Comparison of ENCODE assay signal across 25 cellular contexts in the genomic region with DNA sequence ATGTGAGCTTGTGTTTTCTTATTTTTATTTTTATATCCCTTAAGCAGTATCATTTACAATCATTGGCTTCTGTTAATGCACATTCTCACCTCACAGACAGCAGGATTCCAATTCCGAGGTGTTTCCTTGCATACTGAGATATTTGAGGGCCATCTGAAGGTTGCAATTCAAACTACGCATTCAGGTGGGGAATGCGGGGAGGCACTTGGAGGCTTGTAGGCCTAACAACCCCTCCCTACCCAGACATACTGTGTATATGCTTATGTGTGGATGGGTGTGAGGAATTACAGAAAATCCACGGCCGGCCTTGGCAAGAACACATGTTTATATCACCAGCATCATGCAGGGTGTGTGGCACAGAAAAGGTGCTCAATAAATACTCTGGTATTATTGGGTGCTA. TPM values are rescaled to one million over a fixed set of nuclear protein-coding genes. Genes with fewer than 3 reads are reported as not detected.
DNase-seq lines count a peak whose midpoint lies in the region; ATAC-seq and TF ChIP-seq lines count a peak whose summit lies in the region.
"Had no signal": no experiment of that assay in that cellular context is flagged by ENCODE, and none has a peak within 500 bp of the region (broad histone marks: within the 10 kb centered on the region; RNA-seq: fewer than 3 reads in every experiment).

No MANE protein-coding gene starts in this region.

- H3K36me3 Mint-ChIP-seq in GM23338 (ENCODE audit: low read depth) (no peaks in the 10 kb centered on the region), WTC11 (no peaks in the 10 kb centered on the region)
- H3K36me3 Mint-ChIP-seq: CD14-positive monocyte; CD4-positive, alpha-beta memory T cell; CD4-positive, CD25-positive, alpha-beta regulatory T cell; CD8-positive, alpha-beta memory T cell had no signal

- H3K27me3 Mint-ChIP-seq in GM23338 (ENCODE audit: insufficient read depth, low read depth, poor library complexity) (peaks cover 3% of the 10 kb centered on the region), WTC11 (ENCODE audit: low read depth) (peaks cover 39% of the 10 kb centered on the region)
- H3K27me3 Mint-ChIP-seq: CD4-positive, CD25-positive, alpha-beta regulatory T cell had no signal

- DNase-seq in GM23338 (ENCODE audit: low spot score) (no peak), WTC11 (ENCODE audit: low spot score) (no peak), islet precursor cell (peak; percentile 27), 8988T (no peak)
- no peak for DNase-seq in stimulated activated naive CD8-positive, alpha-beta T cell treated with anti-CD3 and anti-CD28 coated beads, Interleukin-15, Interleukin-2, amounts not matched to agents 100 U/mL and 50 U/mL, for 24 hours
- DNase-seq: ACHN; BE2C; C1 segment of cervical spinal cord; CD4-positive, alpha-beta memory T cell; CD4-positive, CD25-positive, alpha-beta regulatory T cell; CD8-positive, alpha-beta memory T cell; COR-L47; DMS 273 treated with DMSO at 0.1 percent for 48 hours; DMS153; DMS53; DMS79; DND-41; EL; GDM1 had no signal

- H3K4me2 ChIP-seq in GM23338: no peak overlapping the region; the same call in 1 of the 2 replicates
- H3K4me2 ChIP-seq: BLaER1 had no signal

- H3K79me2 ChIP-seq in GM23338 (replicated peaks; ENCODE audit: insufficient read depth): no peaks in the 10 kb centered on the region

- H3K9me2 ChIP-seq in GM23338 (ENCODE audit: insufficient read depth): peaks cover 11% of the 10 kb centered on the region

- no peaks in the 10 kb centered on the region for H4K20me1 ChIP-seq in GM23338 (replicated peaks; ENCODE audit: insufficient read depth)
- H4K20me1 ChIP-seq: BLaER1 had no signal

- CTCF ChIA-PET in WTC11 (lab: Charles Lee): interaction anchor here (1.4 to 2.9 kb wide), 2 partner anchors 45 to 77 kb away, joined by 5 to 15 read pairs; no protein-coding TSS in a partner anchor

- peaks cover 37% of the 10 kb centered on the region for H3K4me1 Mint-ChIP-seq in GM23338
- H3K4me1 Mint-ChIP-seq in WTC11: peaks cover 45% of the 10 kb centered on the region
- H3K4me1 Mint-ChIP-seq: CD14-positive monocyte; CD4-positive, alpha-beta memory T cell; CD4-positive, CD25-positive, alpha-beta regulatory T cell; CD8-positive, alpha-beta memory T cell had no signal

- H3K27me3 ChIP-seq in GM23338 (ENCODE audit: insufficient read depth): no peaks in the 10 kb centered on the region
- H3K27me3 ChIP-seq: BE2C, BLaER1 had no signal

- H3F3A ChIP-seq in GM23338 (replicated peaks; ENCODE audit: low read depth): no peaks in the 10 kb centered on the region

- peaks cover 30% of the 10 kb centered on the region for H3K4me1 ChIP-seq in GM23338 (ENCODE audit: insufficient read depth)
- H3K4me1 ChIP-seq: BE2C, BLaER1 had no signal

- TF ChIP-seq CTCF in GM23338 (conservative IDR thresholded peaks at IDR 0.05; ENCODE audit: low read depth in 2 of 2) (no peak), WTC11 (IDR thresholded peaks at IDR 0.05) (no peak)

- ATAC-seq in GM23338: peak; percentile 61
- peak; percentile 66 for ATAC-seq in WTC11
- ATAC-seq in stimulated activated naive CD8-positive, alpha-beta T cell treated with anti-CD3 and anti-CD28 coated beads, Interleukin-15, Interleukin-2, amounts not matched to agents 100 U/mL and 50 U/mL, for 24 hours: no peak
- ATAC-seq: GM12878 had no signal

- H3K4me3 Mint-ChIP-seq in GM23338 (no peak overlapping the region), WTC11 (no peak overlapping the region)
- H3K4me3 Mint-ChIP-seq: CD14-positive monocyte; CD4-positive, alpha-beta memory T cell; CD4-positive, CD25-positive, alpha-beta regulatory T cell; CD8-positive, alpha-beta memory T cell had no signal

- H3K9me3 Mint-ChIP-seq in GM23338: no peaks in the 10 kb centered on the region
- H3K9me3 Mint-ChIP-seq in WTC11: peaks cover 5% of the 10 kb centered on the region; the same call in 1 of the 2 replicates
- H3K9me3 Mint-ChIP-seq: CD8-positive, alpha-beta memory T cell had no signal

- no peak overlapping the region for H3K27ac Mint-ChIP-seq in GM23338
- H3K27ac Mint-ChIP-seq in WTC11: no peak overlapping the region
- H3K27ac Mint-ChIP-seq: CD14-positive monocyte; CD4-positive, alpha-beta memory T cell; CD4-positive, CD25-positive, alpha-beta regulatory T cell had no signal

- no peak overlapping the region for H3K4me3 ChIP-seq in GM23338
- H3K4me3 ChIP-seq: BLaER1, GM12878 had no signal

- 0 out of 2 replicates have a peak overlapping the region, but pooled peaks have one; percentile 14 for H2AFZ ChIP-seq in GM23338

- H3K36me3 ChIP-seq in GM23338 (ENCODE audit: insufficient read depth): no peaks in the 10 kb centered on the region
- H3K36me3 ChIP-seq: BE2C, BLaER1 had no signal

- no peak overlapping the region for H3K27ac ChIP-seq in GM23338 (ENCODE audit: low read depth)
- H3K27ac ChIP-seq: 22Rv1, BLaER1 had no signal

- POLR2A ChIA-PET in WTC11 (lab: Charles Lee): no interaction called here

TF ChIP-seq in GM23338, 12 proteins besides CTCF, POLR2A, EP300 and RAD21 (continues in another document):
- TF ChIP-seq EZH2 (IDR thresholded peaks at IDR 0.05; ENCODE audit: low read depth, unreplicated experiment) (no peak), ZNF331 (CRISPR knock-in tag; IDR thresholded peaks at IDR 0.05; ENCODE audit: low read depth) (no peak), ZNF114 (CRISPR knock-in tag; IDR thresholded peaks at IDR 0.05) (no peak)

TF ChIP-seq in WTC11, 78 proteins besides CTCF, POLR2A, EP300 and RAD21 (continues in another document):
- TF ChIP-seq ZNF138 (CRISPR knock-in tag; conservative IDR thresholded peaks at IDR 0.05) (no peak), ZNF121 (CRISPR knock-in tag; IDR thresholded peaks at IDR 0.05) (no peak), FOXP1 (CRISPR knock-in tag; IDR thresholded peaks at IDR 0.05; ENCODE audit: borderline replicate concordance) (no peak), ZNF263 (CRISPR knock-in tag; IDR thresholded peaks at IDR 0.05; ENCODE audit: low read depth) (no peak), AR (CRISPR knock-in tag; IDR thresholded peaks at IDR 0.05) (no peak), NFE2L1 (CRISPR knock-in tag; IDR thresholded peaks at IDR 0.05) (no peak), MXD4 (CRISPR knock-in tag; IDR thresholded peaks at IDR 0.05; ENCODE audit: borderline replicate concordance) (no peak), ZNF416 (CRISPR knock-in tag; IDR thresholded peaks at IDR 0.05) (no peak), IRF2 (CRISPR knock-in tag; IDR thresholded peaks at IDR 0.05; ENCODE audit: borderline replicate concordance, low read depth) (no peak), ZNF423 (CRISPR knock-in tag; IDR thresholded peaks at IDR 0.05) (no peak), GTF2I (CRISPR knock-in tag; conservative IDR thresholded peaks at IDR 0.05) (no peak), RORB (CRISPR knock-in tag; IDR thresholded peaks at IDR 0.05) (no peak), ZBTB43 (CRISPR knock-in tag; IDR thresholded peaks at IDR 0.05) (no peak)
- TF ChIP-seq, protein P1, sequence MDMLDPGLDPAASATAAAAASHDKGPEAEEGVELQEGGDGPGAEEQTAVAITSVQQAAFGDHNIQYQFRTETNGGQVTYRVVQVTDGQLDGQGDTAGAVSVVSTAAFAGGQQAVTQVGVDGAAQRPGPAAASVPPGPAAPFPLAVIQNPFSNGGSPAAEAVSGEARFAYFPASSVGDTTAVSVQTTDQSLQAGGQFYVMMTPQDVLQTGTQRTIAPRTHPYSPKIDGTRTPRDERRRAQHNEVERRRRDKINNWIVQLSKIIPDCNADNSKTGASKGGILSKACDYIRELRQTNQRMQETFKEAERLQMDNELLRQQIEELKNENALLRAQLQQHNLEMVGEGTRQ (CRISPR knock-in tag; IDR thresholded peaks at IDR 0.05): no peak
- TF ChIP-seq, protein P2, sequence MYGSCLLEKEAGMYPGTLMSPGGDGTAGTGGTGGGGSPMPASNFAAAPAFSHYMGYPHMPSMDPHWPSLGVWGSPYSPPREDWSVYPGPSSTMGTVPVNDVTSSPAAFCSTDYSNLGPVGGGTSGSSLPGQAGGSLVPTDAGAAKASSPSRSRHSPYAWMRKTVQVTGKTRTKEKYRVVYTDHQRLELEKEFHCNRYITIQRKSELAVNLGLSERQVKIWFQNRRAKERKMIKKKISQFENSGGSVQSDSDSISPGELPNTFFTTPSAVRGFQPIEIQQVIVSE (CRISPR knock-in tag; IDR thresholded peaks at IDR 0.05; ENCODE audit: borderline replicate concordance): no peak

RNA-seq across cellular contexts. Expression of gene PCDH8, which starts 43.2 kb away (rescaled TPM):
- total RNA-seq in GM23338 (2014; rRNA removed; shearing (Covaris generic)): 1.2 and 1.7 TPM in 2 replicates
- polyA plus RNA-seq in GM23338 (2016; fragmentation: Nextera tagmentation; extraction: Ambion mirVana): 0.36 and 0.83 TPM in 2 replicates
- total RNA-seq in WTC11 (2021): 0.92 to 1.2 TPM (median 1.0 TPM) in 3 replicates
- total RNA-seq: CD4-positive, alpha-beta memory T cell; CD4-positive, CD25-positive, alpha-beta regulatory T cell; CD8-positive, alpha-beta memory T cell; G401 had no signal
- polyA plus RNA-seq: AG04450; CD14-positive monocyte; CD4-positive, alpha-beta memory T cell; CD4-positive, CD25-positive, alpha-beta regulatory T cell; CD8-positive, alpha-beta memory T cell had no signal
